ENCODE assay signal across 8 cellular contexts in genomic region chr7:101817930-101818698, GRCh38. TPM values are rescaled to one million over a fixed set of nuclear protein-coding genes. Genes with fewer than 3 reads are reported as not detected.
DNase-seq lines count a peak whose midpoint lies in the region; ATAC-seq and TF ChIP-seq lines count a peak whose summit lies in the region.

No MANE protein-coding gene starts in this region.

- DNase-seq in EH (ENCODE audit: low read depth) = peak; percentile 50
- no peak for DNase-seq in PC-3
- no peak for DNase-seq in COR-L47 (lab: John Stamatoyannopoulos, UW)
- DNase-seq in activated CD4-positive, CD25-positive, alpha-beta regulatory T cell (lab: John Stamatoyannopoulos, UW) = no peak
- no peak for DNase-seq in NCI-H1930 (lab: John Stamatoyannopoulos, UW)

- H3K4me2 ChIP-seq in PC-3 (ENCODE audit: low read length) = peak overlapping the region; percentile 98
- peak overlapping the region; percentile 79 for H3K4me2 ChIP-seq in parathyroid adenoma (ENCODE audit: low read length)

- BruUV-seq in PC-3 (replicated peaks; lab: Mats Ljungman, UMichigan) = TSS peak; percentile 47

- H3K27me3 ChIP-seq in PC-3 (ENCODE audit: low read length) = no peaks in the 10 kb centered on the region
- H3K27me3 ChIP-seq in esophagus (ENCODE audit: control insufficient read depth in 1 of 2, insufficient read depth in 2 of 2, low read length in 2 of 2) = no peaks in the 10 kb centered on the region
- no peaks in the 10 kb centered on the region for H3K27me3 ChIP-seq in parathyroid adenoma (ENCODE audit: control insufficient read depth, insufficient read depth, low read length)

- no peak for ATAC-seq in PC-3
- ATAC-seq in GM18502 (IDR thresholded peaks at IDR 0.05; ENCODE audit: poor library complexity, unreplicated experiment) = no peak

- TF ChIP-seq CTCF in PC-3 (conservative IDR thresholded peaks at IDR 0.05; ENCODE audit: low read depth, low read length) (no peak), parathyroid adenoma (IDR thresholded peaks at IDR 0.05) (no peak)

- WGBS in esophagus, 2 donors = 54 to 57% methylated on average over 13 of the region's 13 CpGs

- peak overlapping the region; percentile 85 for H3K4me3 ChIP-seq in PC-3 (ENCODE audit: low read length)
- peak overlapping the region; percentile 66 to 97 for H3K4me3 ChIP-seq in esophagus (ENCODE audit: low read depth in 1 of 2, low read length in 2 of 2)
- peak overlapping the region; percentile 24 for H3K4me3 ChIP-seq in parathyroid adenoma (ENCODE audit: low read depth, low read length)

- H3K36me3 ChIP-seq in PC-3 (ENCODE audit: low read depth, low read length) = peaks cover 6% of the 10 kb centered on the region; the same call in 1 of the 2 replicates
- H3K36me3 ChIP-seq in esophagus (ENCODE audit: control insufficient read depth in 2 of 2, insufficient read depth in 2 of 2, low read length in 1 of 2) = no peaks in the 10 kb centered on the region
- H3K36me3 ChIP-seq in parathyroid adenoma (ENCODE audit: control insufficient read depth, insufficient read depth, low read length) = no peaks in the 10 kb centered on the region

- H2AFZ ChIP-seq in PC-3 (ENCODE audit: low read length) (no peak overlapping the region), parathyroid adenoma (no peak overlapping the region)

- H3K4me1 ChIP-seq in PC-3 (ENCODE audit: insufficient read depth, low read length) (peaks cover 26% of the 10 kb centered on the region), esophagus (ENCODE audit: control insufficient read depth in 2 of 2, insufficient read depth in 2 of 2, low read length in 1 of 2) (peaks cover 0 to 2% of the 10 kb centered on the region in 2 donors), parathyroid adenoma (no peaks in the 10 kb centered on the region)

- no peaks in the 10 kb centered on the region for H3F3A ChIP-seq in PC-3 (ENCODE audit: low read length, unreplicated experiment)

- H3K9me2 ChIP-seq in PC-3 (replicated peaks; ENCODE audit: low read length) = no peaks in the 10 kb centered on the region

- CTCF ChIA-PET in PC-3 (lab: Charles Lee) = interaction anchor here (1.0 kb wide), 1 partner anchor 38 kb away, joined by 4 read pairs; no protein-coding TSS in a partner anchor

- POLR2A ChIA-PET in PC-3 (lab: Charles Lee; ENCODE audit: unreplicated experiment) = no interaction called here

- peak overlapping the region; percentile 44 for H3K27ac ChIP-seq in PC-3 (ENCODE audit: low read length)
- H3K27ac ChIP-seq in esophagus (ENCODE audit: low read depth in 2 of 2, low read length in 1 of 2) = peak overlapping the region; percentile 1 to 6
- no peak overlapping the region for H3K27ac ChIP-seq in parathyroid adenoma

- H3K9ac ChIP-seq in PC-3 (ENCODE audit: low read length) = peak overlapping the region; percentile 92
- H3K9ac ChIP-seq in parathyroid adenoma = no peak overlapping the region

- H4K20me1 ChIP-seq in PC-3 (ENCODE audit: low read length) = peaks cover 13% of the 10 kb centered on the region

- H3K79me2 ChIP-seq in PC-3 (ENCODE audit: low read length) = peaks cover 68% of the 10 kb centered on the region
- peaks cover 22% of the 10 kb centered on the region for H3K79me2 ChIP-seq in parathyroid adenoma

- H3K9me3 ChIP-seq in PC-3 (ENCODE audit: low read length) (no peaks in the 10 kb centered on the region), esophagus (ENCODE audit: control insufficient read depth in 2 of 2, insufficient read depth in 1 of 2, low read depth in 1 of 2, low read length in 1 of 2) (no peaks in the 10 kb centered on the region), parathyroid adenoma (ENCODE audit: control insufficient read depth, low read length) (no peaks in the 10 kb centered on the region)

- intact Hi-C loops in PC-3 (cut with micrococcal nuclease) = loop anchor here (2.0 kb wide), 1 partner anchor 125 kb away; no protein-coding TSS in a partner anchor

RNA-seq across cellular contexts. Expression of gene CUX1, which starts 0.7 kb away (rescaled TPM):
- total RNA-seq in PC-3 (2014; rRNA removed) = 39.6 and 44.5 TPM in 2 replicates
- polyA plus RNA-seq in esophagus = 10 to 100 TPM; 19.6 to 21.7 TPM

Comparison
In these comparisons a context has a peak if more than half of its experiments do, and no peak if none do; other contexts are left out.
1. H3K4me3 ChIP-seq: peak in every context shown above with its lines; median percentile 85 in PC-3; 82 in esophagus; 24 in parathyroid adenoma.